1 cellular context compared by ENCODE assay signal in genomic region chr1:110200666-110201065, GRCh38.
A peak's percentile ranks its signal among the peaks of the same experiment; 100 is the strongest.
TF ChIP-seq lines count a peak whose summit lies in the region.

No MANE protein-coding gene starts in this region.

TF ChIP-seq in H1, 55 proteins besides CTCF, POLR2A, EP300 and RAD21:
- TF ChIP-seq E2F6 (IDR thresholded peaks at IDR 0.05) (peak; percentile 31; the same call in 1 of the 2 replicates), NANOG (IDR thresholded peaks at IDR 0.05; ENCODE audit: insufficient read depth, low read depth, low read length, poor library complexity, severe bottlenecking) (no peak)
TF ChIP-seq in H1: peak in this region for 1.
